In genomic region chr10:28991738-28992270, GRCh38 we compare ENCODE assay signal across 8 cellular contexts.
DNase-seq lines count a peak whose midpoint lies in the region; ATAC-seq and TF ChIP-seq lines count a peak whose summit lies in the region.

No MANE protein-coding gene starts in this region.

- H3K27ac Mint-ChIP-seq in GM23338: no peak overlapping the region

- H3K4me1 Mint-ChIP-seq in GM23338: peaks cover 2% of the 10 kb centered on the region; the same call in 2 of the 3 replicates

- H3K27ac ChIP-seq in C4-2B (no peak overlapping the region; the same call in 1 of the 2 replicates), GM23338 (ENCODE audit: low read depth) (no peak overlapping the region), ascending aorta (peak overlapping the region; percentile 62 to 74)

- no peaks in the 10 kb centered on the region for H3F3A ChIP-seq in GM23338 (replicated peaks; ENCODE audit: low read depth)

- H3K4me3 ChIP-seq in GM23338 (no peak overlapping the region), ascending aorta (no peak overlapping the region)

- H3K9me3 Mint-ChIP-seq in GM23338: no peaks in the 10 kb centered on the region

- TF ChIP-seq CTCF in C4-2B (conservative IDR thresholded peaks at IDR 0.05) (peak; percentile 85), GM23338 (conservative IDR thresholded peaks at IDR 0.05; ENCODE audit: low read depth in 2 of 2) (peak; percentile 98), ascending aorta (IDR thresholded peaks at IDR 0.05) (peak; percentile 54 to 79 (median 76))

- no peaks in the 10 kb centered on the region for H3K9me3 ChIP-seq in ascending aorta

- H3K4me1 ChIP-seq in GM23338 (ENCODE audit: insufficient read depth) (no peaks in the 10 kb centered on the region), ascending aorta (peaks cover 0 to 11% of the 10 kb centered on the region in 2 donors)

- H3K36me3 ChIP-seq in GM23338 (ENCODE audit: insufficient read depth): no peaks in the 10 kb centered on the region
- H3K36me3 ChIP-seq in ascending aorta: no peaks in the 10 kb centered on the region

- H3K4me3 Mint-ChIP-seq in GM23338: no peak overlapping the region

- H3K79me2 ChIP-seq in GM23338 (replicated peaks; ENCODE audit: insufficient read depth): no peaks in the 10 kb centered on the region

- ATAC-seq in GM23338: peak; percentile 98
- no peak for ATAC-seq in HG02870 (IDR thresholded peaks at IDR 0.05; ENCODE audit: unreplicated experiment)

- intact Hi-C loops in ascending aorta (cut with DNase I): loop anchor here (1.0 to 5.0 kb wide), 5 partner anchors 81 to 315 kb away; partner anchors contain the start of gene BAMBI

- H3K27me3 ChIP-seq in GM23338 (ENCODE audit: insufficient read depth) (no peaks in the 10 kb centered on the region), ascending aorta (no peaks in the 10 kb centered on the region)

- H2AFZ ChIP-seq in GM23338: no peak overlapping the region

- no peaks in the 10 kb centered on the region for H3K9me2 ChIP-seq in GM23338 (ENCODE audit: insufficient read depth)

- peaks cover 2% of the 10 kb centered on the region for H3K27me3 Mint-ChIP-seq in GM23338 (ENCODE audit: insufficient read depth, low read depth, poor library complexity)

- H4K20me1 ChIP-seq in GM23338 (replicated peaks; ENCODE audit: insufficient read depth): no peaks in the 10 kb centered on the region

- no peak overlapping the region for H3K4me2 ChIP-seq in GM23338

- DNase-seq in GM23338 (ENCODE audit: low spot score) (peak; percentile 84), OCI-M1 (lab: John Stamatoyannopoulos, UW) (peak; percentile 65), ascending aorta (ENCODE audit: low spot score in 2 of 2) (no peak), islet precursor cell (peak; percentile 88), GF-D8 (lab: John Stamatoyannopoulos, UW) (no peak)
- peak; percentile 11 for DNase-seq in stimulated activated CD8-positive, alpha-beta memory T cell treated with anti-CD3 and anti-CD28 coated beads, Interleukin-4, amount 100 ng/mL, for 24 hours (ENCODE audit: low read depth)

- H3K36me3 Mint-ChIP-seq in GM23338 (ENCODE audit: low read depth): no peaks in the 10 kb centered on the region

TF ChIP-seq in GM23338, 12 proteins besides CTCF, POLR2A, EP300 and RAD21:
- no peak for TF ChIP-seq REST (IDR thresholded peaks at IDR 0.05; ENCODE audit: unreplicated experiment)
- no peak for TF ChIP-seq EZH2phosphoT487 (IDR thresholded peaks at IDR 0.05; ENCODE audit: unreplicated experiment)
- no peak for TF ChIP-seq ZNF462 (CRISPR knock-in tag; IDR thresholded peaks at IDR 0.05)
- TF ChIP-seq STAT1 (IDR thresholded peaks at IDR 0.05; ENCODE audit: unreplicated experiment): no peak
- no peak for TF ChIP-seq EZH2 (IDR thresholded peaks at IDR 0.05; ENCODE audit: low read depth, unreplicated experiment)
- TF ChIP-seq ZNF331 (CRISPR knock-in tag; IDR thresholded peaks at IDR 0.05; ENCODE audit: low read depth): no peak
- no peak for TF ChIP-seq ZNF114 (CRISPR knock-in tag; IDR thresholded peaks at IDR 0.05)
- TF ChIP-seq NANOG (IDR thresholded peaks at IDR 0.05; ENCODE audit: borderline replicate concordance): no peak
- TF ChIP-seq JUNB (IDR thresholded peaks at IDR 0.05; ENCODE audit: unreplicated experiment): no peak
- TF ChIP-seq CREB1 (CRISPR knock-in tag; IDR thresholded peaks at IDR 0.05; ENCODE audit: low read depth): no peak
- no peak for TF ChIP-seq POLR2AphosphoS5 (IDR thresholded peaks at IDR 0.05; ENCODE audit: low read depth)
- TF ChIP-seq ETS1 (IDR thresholded peaks at IDR 0.05): no peak

Comparison
In these comparisons a context has a peak if more than half of its experiments do, and no peak if none do; other contexts are left out.
1. H3K27ac ChIP-seq: peak in ascending aorta (2 of 2); none in C4-2B (single experiment) and GM23338 (single experiment).
2. DNase-seq: peak in GM23338 (single experiment), OCI-M1 (single experiment), islet precursor cell (single experiment) and stimulated activated CD8-positive, alpha-beta memory T cell treated with anti-CD3 and anti-CD28 coated beads, Interleukin-4, amount 100 ng/mL, for 24 hours (single experiment); none in ascending aorta (0 of 2) and GF-D8 (single experiment).
3. Peak in every context shown above with its lines, with median percentiles within 50 percentile points of each other: CTCF ChIP-seq.